In the genomic region with DNA sequence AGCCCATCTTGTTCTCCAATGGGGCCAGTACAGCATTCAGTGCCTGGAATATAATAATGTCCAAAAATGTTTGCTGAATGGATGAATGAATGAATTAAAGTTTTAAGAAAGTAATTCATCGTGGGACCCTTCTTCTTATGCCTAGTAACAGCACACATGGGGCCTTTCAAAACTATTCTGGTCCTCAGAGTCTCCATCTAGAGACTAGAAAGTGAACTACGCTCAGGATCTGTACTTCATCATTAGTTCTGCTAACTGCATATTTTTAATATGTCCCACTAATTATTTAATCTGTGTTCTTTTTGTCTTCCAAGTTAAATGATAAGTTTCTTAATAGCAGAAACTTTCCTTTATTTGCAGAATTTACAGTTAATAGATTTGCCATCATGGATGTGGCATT, we compare ENCODE assay signal across 1 cellular context.
TF ChIP-seq lines count a peak whose summit lies in the region.

No MANE protein-coding gene starts in this region.

TF ChIP-seq in WTC11, 78 proteins besides CTCF, POLR2A, EP300 and RAD21 (continued from another document):
- TF ChIP-seq, protein P1, sequence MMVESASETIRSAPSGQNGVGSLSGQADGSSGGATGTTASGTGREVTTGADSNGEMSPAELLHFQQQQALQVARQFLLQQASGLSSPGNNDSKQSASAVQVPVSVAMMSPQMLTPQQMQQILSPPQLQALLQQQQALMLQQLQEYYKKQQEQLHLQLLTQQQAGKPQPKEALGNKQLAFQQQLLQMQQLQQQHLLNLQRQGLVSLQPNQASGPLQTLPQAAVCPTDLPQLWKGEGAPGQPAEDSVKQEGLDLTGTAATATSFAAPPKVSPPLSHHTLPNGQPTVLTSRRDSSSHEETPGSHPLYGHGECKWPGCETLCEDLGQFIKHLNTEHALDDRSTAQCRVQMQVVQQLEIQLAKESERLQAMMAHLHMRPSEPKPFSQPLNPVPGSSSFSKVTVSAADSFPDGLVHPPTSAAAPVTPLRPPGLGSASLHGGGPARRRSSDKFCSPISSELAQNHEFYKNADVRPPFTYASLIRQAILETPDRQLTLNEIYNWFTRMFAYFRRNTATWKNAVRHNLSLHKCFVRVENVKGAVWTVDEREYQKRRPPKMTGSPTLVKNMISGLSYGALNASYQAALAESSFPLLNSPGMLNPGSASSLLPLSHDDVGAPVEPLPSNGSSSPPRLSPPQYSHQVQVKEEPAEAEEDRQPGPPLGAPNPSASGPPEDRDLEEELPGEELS (CRISPR knock-in tag; IDR thresholded peaks at IDR 0.05), result no peak
- TF ChIP-seq, protein P2, sequence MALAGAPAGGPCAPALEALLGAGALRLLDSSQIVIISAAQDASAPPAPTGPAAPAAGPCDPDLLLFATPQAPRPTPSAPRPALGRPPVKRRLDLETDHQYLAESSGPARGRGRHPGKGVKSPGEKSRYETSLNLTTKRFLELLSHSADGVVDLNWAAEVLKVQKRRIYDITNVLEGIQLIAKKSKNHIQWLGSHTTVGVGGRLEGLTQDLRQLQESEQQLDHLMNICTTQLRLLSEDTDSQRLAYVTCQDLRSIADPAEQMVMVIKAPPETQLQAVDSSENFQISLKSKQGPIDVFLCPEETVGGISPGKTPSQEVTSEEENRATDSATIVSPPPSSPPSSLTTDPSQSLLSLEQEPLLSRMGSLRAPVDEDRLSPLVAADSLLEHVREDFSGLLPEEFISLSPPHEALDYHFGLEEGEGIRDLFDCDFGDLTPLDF (CRISPR knock-in tag; IDR thresholded peaks at IDR 0.05), result no peak
- TF ChIP-seq, protein P3, sequence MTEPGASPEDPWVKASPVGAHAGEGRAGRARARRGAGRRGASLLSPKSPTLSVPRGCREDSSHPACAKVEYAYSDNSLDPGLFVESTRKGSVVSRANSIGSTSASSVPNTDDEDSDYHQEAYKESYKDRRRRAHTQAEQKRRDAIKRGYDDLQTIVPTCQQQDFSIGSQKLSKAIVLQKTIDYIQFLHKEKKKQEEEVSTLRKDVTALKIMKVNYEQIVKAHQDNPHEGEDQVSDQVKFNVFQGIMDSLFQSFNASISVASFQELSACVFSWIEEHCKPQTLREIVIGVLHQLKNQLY (CRISPR knock-in tag; IDR thresholded peaks at IDR 0.05), result no peak
- TF ChIP-seq NR3C1 (CRISPR knock-in tag; conservative IDR thresholded peaks at IDR 0.05; ENCODE audit: low read depth) (no peak), ZNF317 (CRISPR knock-in tag; IDR thresholded peaks at IDR 0.05; ENCODE audit: borderline replicate concordance, low read depth) (no peak)
